Comparison of ENCODE assay signal across 8 cellular contexts in the genomic region with DNA sequence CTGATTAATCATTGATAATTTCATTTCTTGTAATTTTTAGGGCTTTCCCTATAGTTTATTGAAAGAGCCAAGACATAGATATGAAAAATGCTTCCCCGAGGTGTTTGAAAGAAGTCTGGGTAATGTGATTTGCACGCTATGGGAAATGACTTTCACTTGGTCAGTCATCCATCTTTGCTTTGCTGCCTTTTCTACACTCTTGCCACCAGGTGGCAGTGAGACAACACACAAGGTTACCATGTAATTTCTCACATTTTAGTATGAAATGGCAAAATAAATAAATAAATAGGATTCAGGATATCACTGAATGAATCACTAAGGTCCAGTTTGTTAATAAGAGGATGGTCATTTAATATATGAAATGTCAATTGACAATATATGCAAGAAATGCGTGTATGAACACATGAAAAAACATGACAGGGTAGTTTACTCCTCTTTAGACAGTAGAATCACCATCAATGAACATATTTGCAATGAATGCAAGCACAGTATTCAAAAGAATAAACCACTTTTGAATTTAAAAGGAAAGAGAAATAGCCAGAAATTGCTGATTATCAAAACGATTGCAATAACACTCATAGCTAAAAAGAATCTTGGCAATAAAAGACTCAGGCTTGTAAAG. TPM values are rescaled to one million over a fixed set of nuclear protein-coding genes. Genes with fewer than 3 reads are reported as not detected.
DNase-seq lines count a peak whose midpoint lies in the region; ATAC-seq and TF ChIP-seq lines count a peak whose summit lies in the region.

No MANE protein-coding gene starts in this region.

- H3K27me3 ChIP-seq in Caco-2 (replicated peaks; ENCODE audit: control insufficient read depth, insufficient read depth, low read length), result no peaks in the 10 kb centered on the region
- no peaks in the 10 kb centered on the region for H3K27me3 ChIP-seq in gastroesophageal sphincter

- peak; percentile 82 to 83 for TF ChIP-seq CTCF in Caco-2 (IDR thresholded peaks at IDR 0.05; ENCODE audit: insufficient read depth in 1 of 2, low read depth in 1 of 2, low read length in 1 of 2, severe bottlenecking in 1 of 2, unreplicated experiment in 1 of 2)
- TF ChIP-seq CTCF in gastroesophageal sphincter (IDR thresholded peaks at IDR 0.05), result peak in 3 of 4 experiments; percentile 19 to 47 (median 29)
- no peak for TF ChIP-seq CTCF in omental fat pad (IDR thresholded peaks at IDR 0.05)

- H3K36me3 Mint-ChIP-seq in Caco-2 (ENCODE audit: insufficient read depth, unreplicated experiment), result no peaks in the 10 kb centered on the region

- H3K4me1 Mint-ChIP-seq in Caco-2 (ENCODE audit: low read depth, unreplicated experiment), result no peaks in the 10 kb centered on the region

- peak; percentile 41 to 43 for DNase-seq in Caco-2
- DNase-seq in NAMALWA (ENCODE audit: low spot score), result peak; percentile 75
- peak; percentile 60 for DNase-seq in SW480 (ENCODE audit: low spot score)
- DNase-seq in smooth muscle cell of the brain vasculature (ENCODE audit: low read depth, low spot score), result peak; percentile 40
- no peak for DNase-seq in omental fat pad (ENCODE audit: low spot score)

- no TSS peak for BruUV-seq in Caco-2 (replicated peaks; lab: Mats Ljungman, UMichigan)

- H3K4me1 ChIP-seq in Caco-2, result no peaks in the 10 kb centered on the region
- H3K4me1 ChIP-seq in gastroesophageal sphincter, result no peaks in the 10 kb centered on the region

- no peaks in the 10 kb centered on the region for H3K36me3 ChIP-seq in Caco-2 (ENCODE audit: control insufficient read depth, insufficient read depth, low read length)
- no peaks in the 10 kb centered on the region for H3K36me3 ChIP-seq in gastroesophageal sphincter

- CTCF ChIA-PET in Caco-2 (lab: Charles Lee), result no interaction called here

- no peak overlapping the region for H3K27ac Mint-ChIP-seq in Caco-2 (ENCODE audit: unreplicated experiment)

- H3K9me3 ChIP-seq in Caco-2 (no peaks in the 10 kb centered on the region), gastroesophageal sphincter (no peaks in the 10 kb centered on the region)

- ATAC-seq in GM18519 (IDR thresholded peaks at IDR 0.05; ENCODE audit: low FRiP score, unreplicated experiment), result peak; percentile 95
- ATAC-seq in HG02852 (IDR thresholded peaks at IDR 0.05; ENCODE audit: unreplicated experiment), result peak; percentile 97
- no peak for ATAC-seq in gastroesophageal sphincter
- no peak for ATAC-seq in omental fat pad (ENCODE audit: low FRiP score)

- H3K9me3 Mint-ChIP-seq in Caco-2 (ENCODE audit: unreplicated experiment), result no peaks in the 10 kb centered on the region

- H3K4me3 ChIP-seq in Caco-2 (ENCODE audit: low read depth, low read length), result no peak overlapping the region
- no peak overlapping the region for H3K4me3 ChIP-seq in gastroesophageal sphincter

- no peak for TF ChIP-seq POLR2A in gastroesophageal sphincter (IDR thresholded peaks at IDR 0.05)

- TF ChIP-seq EP300 in gastroesophageal sphincter (IDR thresholded peaks at IDR 0.05), result no peak

- no peak overlapping the region for H3K4me3 Mint-ChIP-seq in Caco-2 (ENCODE audit: unreplicated experiment)

- intact Hi-C loops in Caco-2 (cut with micrococcal nuclease; ENCODE audit: unreplicated experiment), result loop anchor here (1.0 to 5.0 kb wide), 3 partner anchors 72 to 366 kb away; no protein-coding TSS in a partner anchor

- POLR2A ChIA-PET in Caco-2 (lab: Charles Lee), result no interaction called here

- H3K27me3 Mint-ChIP-seq in Caco-2 (ENCODE audit: insufficient read depth, unreplicated experiment), result no peaks in the 10 kb centered on the region

- no peak overlapping the region for H3K27ac ChIP-seq in gastroesophageal sphincter

- 22 to 26% methylated on average over 4 of the region's 4 CpGs for WGBS in gastroesophageal sphincter (ENCODE audit: low coverage in 1 of 2), 2 donors

RNA-seq across cellular contexts. Expression of a gene that starts 52.2 kb away (rescaled TPM):
- total RNA-seq in Caco-2 (2022) (not detected in 2 replicates), gastroesophageal sphincter (not detected), omental fat pad (not detected)

Comparison
In these comparisons a context has a peak if more than half of its experiments do, and no peak if none do; other contexts are left out.
1. CTCF ChIP-seq: peak in Caco-2 (2 of 2) and gastroesophageal sphincter (3 of 4); none in omental fat pad (0 of 3).
2. ATAC-seq: peak in GM18519 (single experiment) and HG02852 (single experiment); none in gastroesophageal sphincter (single experiment) and omental fat pad (single experiment).